Comparison of ENCODE assay signal across 1 cellular context in the genomic region with DNA sequence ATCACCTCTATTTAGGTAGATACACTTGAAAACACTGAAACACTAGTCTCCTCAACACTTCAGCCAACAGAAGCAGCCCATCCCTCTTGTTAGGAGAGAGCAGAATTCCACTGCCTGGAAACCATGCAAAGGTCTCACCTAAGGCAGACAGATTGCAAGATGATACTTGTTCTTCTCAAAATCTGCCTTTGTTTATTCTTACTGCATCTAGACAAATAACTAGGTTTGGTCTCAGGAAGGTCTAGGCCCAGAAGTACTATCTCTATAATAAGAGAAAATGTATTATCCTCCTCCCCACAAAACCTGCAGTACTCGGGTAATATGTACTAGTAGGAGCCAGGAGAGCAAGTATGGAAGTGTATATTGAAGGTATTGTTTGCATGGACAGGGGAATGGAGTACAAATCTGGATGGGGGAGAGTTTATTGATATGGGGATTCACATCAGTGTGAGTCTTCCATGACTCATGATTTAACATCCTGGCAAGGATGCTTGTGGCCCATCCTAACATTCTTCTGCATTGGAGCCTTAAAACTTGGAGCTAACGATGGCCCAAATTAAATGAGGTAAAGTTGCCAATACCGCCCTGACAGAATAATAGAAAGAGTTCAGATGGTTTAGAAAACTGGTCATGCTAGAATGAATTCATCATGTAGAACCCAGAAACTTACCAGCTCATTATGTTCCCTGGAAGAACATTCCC.
A peak's percentile ranks its signal among the peaks of the same experiment; 100 is the strongest.
TF ChIP-seq lines count a peak whose summit lies in the region.

No MANE protein-coding gene starts in this region.

TF ChIP-seq in SK-N-SH, 30 proteins besides CTCF, POLR2A, EP300 and RAD21 (continued from another document):
- TF ChIP-seq, protein P1, sequence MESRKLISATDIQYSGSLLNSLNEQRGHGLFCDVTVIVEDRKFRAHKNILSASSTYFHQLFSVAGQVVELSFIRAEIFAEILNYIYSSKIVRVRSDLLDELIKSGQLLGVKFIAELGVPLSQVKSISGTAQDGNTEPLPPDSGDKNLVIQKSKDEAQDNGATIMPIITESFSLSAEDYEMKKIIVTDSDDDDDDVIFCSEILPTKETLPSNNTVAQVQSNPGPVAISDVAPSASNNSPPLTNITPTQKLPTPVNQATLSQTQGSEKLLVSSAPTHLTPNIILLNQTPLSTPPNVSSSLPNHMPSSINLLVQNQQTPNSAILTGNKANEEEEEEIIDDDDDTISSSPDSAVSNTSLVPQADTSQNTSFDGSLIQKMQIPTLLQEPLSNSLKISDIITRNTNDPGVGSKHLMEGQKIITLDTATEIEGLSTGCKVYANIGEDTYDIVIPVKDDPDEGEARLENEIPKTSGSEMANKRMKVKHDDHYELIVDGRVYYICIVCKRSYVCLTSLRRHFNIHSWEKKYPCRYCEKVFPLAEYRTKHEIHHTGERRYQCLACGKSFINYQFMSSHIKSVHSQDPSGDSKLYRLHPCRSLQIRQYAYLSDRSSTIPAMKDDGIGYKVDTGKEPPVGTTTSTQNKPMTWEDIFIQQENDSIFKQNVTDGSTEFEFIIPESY (IDR thresholded peaks at IDR 0.05; ENCODE audit: borderline replicate concordance, low read depth): no peak
- TF ChIP-seq, protein P2, sequence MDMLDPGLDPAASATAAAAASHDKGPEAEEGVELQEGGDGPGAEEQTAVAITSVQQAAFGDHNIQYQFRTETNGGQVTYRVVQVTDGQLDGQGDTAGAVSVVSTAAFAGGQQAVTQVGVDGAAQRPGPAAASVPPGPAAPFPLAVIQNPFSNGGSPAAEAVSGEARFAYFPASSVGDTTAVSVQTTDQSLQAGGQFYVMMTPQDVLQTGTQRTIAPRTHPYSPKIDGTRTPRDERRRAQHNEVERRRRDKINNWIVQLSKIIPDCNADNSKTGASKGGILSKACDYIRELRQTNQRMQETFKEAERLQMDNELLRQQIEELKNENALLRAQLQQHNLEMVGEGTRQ (IDR thresholded peaks at IDR 0.05; ENCODE audit: borderline replicate concordance, low read depth, low read length): no peak
- no peak for TF ChIP-seq MEF2A (IDR thresholded peaks at IDR 0.05; ENCODE audit: borderline replicate concordance, low read depth)
- TF ChIP-seq NFIC (IDR thresholded peaks at IDR 0.05; ENCODE audit: borderline replicate concordance): peak; percentile 75
- TF ChIP-seq, protein P3, sequence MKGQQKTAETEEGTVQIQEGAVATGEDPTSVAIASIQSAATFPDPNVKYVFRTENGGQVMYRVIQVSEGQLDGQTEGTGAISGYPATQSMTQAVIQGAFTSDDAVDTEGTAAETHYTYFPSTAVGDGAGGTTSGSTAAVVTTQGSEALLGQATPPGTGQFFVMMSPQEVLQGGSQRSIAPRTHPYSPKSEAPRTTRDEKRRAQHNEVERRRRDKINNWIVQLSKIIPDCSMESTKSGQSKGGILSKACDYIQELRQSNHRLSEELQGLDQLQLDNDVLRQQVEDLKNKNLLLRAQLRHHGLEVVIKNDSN (IDR thresholded peaks at IDR 0.05; ENCODE audit: borderline replicate concordance, low read depth): no peak
- TF ChIP-seq TEAD4 (IDR thresholded peaks at IDR 0.05; ENCODE audit: borderline replicate concordance, insufficient read depth): peak; percentile 63; the same call in 1 of the 2 replicates
- TF ChIP-seq, protein P4, sequence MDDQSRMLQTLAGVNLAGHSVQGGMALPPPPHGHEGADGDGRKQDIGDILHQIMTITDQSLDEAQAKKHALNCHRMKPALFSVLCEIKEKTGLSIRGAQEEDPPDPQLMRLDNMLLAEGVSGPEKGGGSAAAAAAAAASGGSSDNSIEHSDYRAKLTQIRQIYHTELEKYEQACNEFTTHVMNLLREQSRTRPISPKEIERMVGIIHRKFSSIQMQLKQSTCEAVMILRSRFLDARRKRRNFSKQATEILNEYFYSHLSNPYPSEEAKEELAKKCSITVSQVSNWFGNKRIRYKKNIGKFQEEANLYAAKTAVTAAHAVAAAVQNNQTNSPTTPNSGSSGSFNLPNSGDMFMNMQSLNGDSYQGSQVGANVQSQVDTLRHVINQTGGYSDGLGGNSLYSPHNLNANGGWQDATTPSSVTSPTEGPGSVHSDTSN (IDR thresholded peaks at IDR 0.05): peak; percentile 43; the same call in 1 of the 2 replicates
- TF ChIP-seq FOSL2 (IDR thresholded peaks at IDR 0.05; ENCODE audit: borderline replicate concordance, low read depth): peak; percentile 77; the same call in 1 of the 2 replicates
